In the genomic region with DNA sequence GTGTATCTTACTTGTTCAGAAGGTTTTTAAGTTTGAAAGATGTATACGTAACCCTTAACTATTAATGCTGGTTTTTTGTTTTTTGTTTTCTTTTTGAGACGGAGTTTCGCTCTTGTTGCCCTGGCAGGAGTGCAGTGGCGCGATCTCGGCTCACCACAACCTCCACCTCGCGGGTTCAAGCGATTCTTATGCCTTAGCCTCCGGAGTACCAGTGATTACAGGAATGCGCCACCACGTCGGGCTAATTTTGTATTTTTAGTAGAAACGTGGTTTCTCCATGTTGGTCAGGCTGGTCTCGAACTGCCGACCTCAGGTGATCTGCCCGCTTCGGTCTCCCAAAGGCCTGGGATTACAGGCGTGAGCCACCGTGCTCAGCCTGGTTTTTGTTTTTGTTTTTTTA, we compare ENCODE assay signal across 8 cellular contexts. TPM values are rescaled to one million over a fixed set of nuclear protein-coding genes. Genes with fewer than 3 reads are reported as not detected.
DNase-seq lines count a peak whose midpoint lies in the region; ATAC-seq, FAIRE-seq and TF ChIP-seq lines count a peak whose summit lies in the region.
"Not testable (repeated sequence)": the region's sequence is repeated elsewhere in the genome, so short reads cannot be mapped to it uniquely, and the experiment has no call there.
"Had no signal": no experiment of that assay in that cellular context is flagged by ENCODE, and none has a peak within 500 bp of the region (broad histone marks: within the 10 kb centered on the region; RNA-seq: fewer than 3 reads in every experiment).

No MANE protein-coding gene starts in this region.

- H4K20me1 ChIP-seq in DND-41 (ENCODE audit: insufficient read depth, low read length): not testable (repeated sequence)

- H3K4me3 Mint-ChIP-seq in activated CD8-positive, alpha-beta memory T cell treated with anti-CD3 and anti-CD28 coated beads, Interleukin-2, amount 10 ng/mL, durations not matched to agents 7 days and 5 days: peak overlapping the region; percentile 93
- peak overlapping the region; percentile 98 for H3K4me3 Mint-ChIP-seq in memory B cell

- H2AFZ ChIP-seq in DND-41 (ENCODE audit: low read depth, low read length): not testable (repeated sequence)

- peaks cover 23% of the 10 kb centered on the region for H3K4me1 Mint-ChIP-seq in activated CD8-positive, alpha-beta memory T cell treated with anti-CD3 and anti-CD28 coated beads, Interleukin-2, amount 10 ng/mL, durations not matched to agents 7 days and 5 days
- not testable (repeated sequence) for H3K4me1 Mint-ChIP-seq in memory B cell

- CTCF ChIA-PET in activated CD8-positive, alpha-beta memory T cell treated with anti-CD3 and anti-CD28 coated beads, Interleukin-2, amount 10 ng/mL, durations not matched to agents 7 days and 5 days (lab: Charles Lee): not testable (repeated sequence)

- ATAC-seq in DND-41 (ENCODE audit: insufficient read depth, low read depth); activated CD8-positive, alpha-beta memory T cell treated with anti-CD3 and anti-CD28 coated beads, Interleukin-2, amount 10 ng/mL, durations not matched to agents 7 days and 5 days; memory B cell (ENCODE audit: low read depth): not testable (repeated sequence)

- H3K36me3 ChIP-seq in DND-41 (ENCODE audit: insufficient read depth, low read length) (peaks cover 42% of the 10 kb centered on the region), SJSA1 (peaks cover 20% of the 10 kb centered on the region)
- not testable (repeated sequence) for H3K36me3 ChIP-seq in bronchial epithelial cell (ENCODE audit: control insufficient read depth, insufficient read depth, low read length)

- not testable (repeated sequence) for H3K27me3 Mint-ChIP-seq in activated CD8-positive, alpha-beta memory T cell treated with anti-CD3 and anti-CD28 coated beads, Interleukin-2, amount 10 ng/mL, durations not matched to agents 7 days and 5 days; memory B cell

- not testable (repeated sequence) for TF ChIP-seq CTCF in DND-41 (IDR thresholded peaks at IDR 0.05; ENCODE audit: borderline replicate concordance, extremely low read depth, low read length, poor library complexity, severe bottlenecking); bronchial epithelial cell (IDR thresholded peaks at IDR 0.05; ENCODE audit: insufficient read depth, low read length, severe bottlenecking); fibroblast of pulmonary artery (IDR thresholded peaks at IDR 0.05; ENCODE audit: low read length, missing control alignments)

- H3K27me3 ChIP-seq in DND-41 (ENCODE audit: insufficient read depth, low read length, poor library complexity); SJSA1 (replicated peaks); bronchial epithelial cell (ENCODE audit: control insufficient read depth, insufficient read depth, low read length): not testable (repeated sequence)

- H3K27ac Mint-ChIP-seq in activated CD8-positive, alpha-beta memory T cell treated with anti-CD3 and anti-CD28 coated beads, Interleukin-2, amount 10 ng/mL, durations not matched to agents 7 days and 5 days: peak overlapping the region; percentile 99
- H3K27ac Mint-ChIP-seq in memory B cell: peak overlapping the region; percentile 98

- peaks cover 40% of the 10 kb centered on the region for H3K4me1 ChIP-seq in DND-41 (ENCODE audit: insufficient read depth, low read length)
- H3K4me1 ChIP-seq in SJSA1 (replicated peaks): not testable (repeated sequence)

- DNase-seq in DND-41; SJSA1 (ENCODE audit: low read depth in 1 of 2, low spot score in 2 of 2); bronchial epithelial cell (ENCODE audit: low read depth); fibroblast of pulmonary artery (ENCODE audit: low read depth); memory B cell (ENCODE audit: low spot score in 2 of 2): not testable (repeated sequence)
- DNase-seq in activated CD8-positive, alpha-beta memory T cell treated with anti-CD3 and anti-CD28 coated beads, Interleukin-2, amount 10 ng/mL, durations not matched to agents 7 days and 5 days: peak; percentile 50

- H3K36me3 Mint-ChIP-seq in activated CD8-positive, alpha-beta memory T cell treated with anti-CD3 and anti-CD28 coated beads, Interleukin-2, amount 10 ng/mL, durations not matched to agents 7 days and 5 days: peaks cover 29% of the 10 kb centered on the region
- not testable (repeated sequence) for H3K36me3 Mint-ChIP-seq in memory B cell

- FAIRE-seq in bronchial epithelial cell (lab: Jason Lieb, UNC): not testable (repeated sequence)

- H3K9me3 Mint-ChIP-seq in activated CD8-positive, alpha-beta memory T cell treated with anti-CD3 and anti-CD28 coated beads, Interleukin-2, amount 10 ng/mL, durations not matched to agents 7 days and 5 days (ENCODE audit: low read depth); memory B cell: not testable (repeated sequence)

- H3K9ac ChIP-seq in DND-41 (ENCODE audit: low read depth, low read length): peak overlapping the region; percentile 73

- H3K9me3 ChIP-seq in DND-41 (ENCODE audit: insufficient read depth, low read length, severe bottlenecking); SJSA1 (replicated peaks): not testable (repeated sequence)

- H3K4me3 ChIP-seq in DND-41 (ENCODE audit: low read depth in 1 of 2, low read length in 2 of 2) (peak overlapping the region in 1 of 2 experiments; percentile 97; a peak in 3 of 4 replicates), SJSA1 (peak overlapping the region; percentile 57), bronchial epithelial cell (ENCODE audit: low read depth, low read length) (peak overlapping the region; percentile 60), fibroblast of pulmonary artery (replicated peaks; ENCODE audit: low read depth, low read length) (peak overlapping the region; percentile 89), skin epidermis (peak overlapping the region in 6 of 7 experiments; percentile 42 to 59 (median 53))

- H3K79me2 ChIP-seq in DND-41 (ENCODE audit: insufficient read depth, low read length): peaks cover 67% of the 10 kb centered on the region

- H3K4me2 ChIP-seq in DND-41 (ENCODE audit: insufficient read depth, low read length): peak overlapping the region; percentile 82

- not testable (repeated sequence) for H3K27ac ChIP-seq in DND-41 (ENCODE audit: low read length); SJSA1; skin epidermis

RNA-seq across cellular contexts. Expression of a gene that starts 37.2 kb away (rescaled TPM):
- 16.9 and 20.1 TPM in 2 replicates for total RNA-seq in SJSA1 (2014; rRNA removed; shearing (Covaris generic))
- 10 to 100 TPM; 16.7 to 25.3 TPM for total RNA-seq in activated CD8-positive, alpha-beta memory T cell treated with anti-CD3 and anti-CD28 coated beads, Interleukin-2, amount 10 ng/mL, durations not matched to agents 7 days and 5 days
- total RNA-seq in bronchial epithelial cell: 15.0 TPM in 1 of 2 replicates, not detected in the other
- total RNA-seq: mesothelial cell of epicardium had no signal
